ENCODE assay signal across 13 cellular contexts in genomic region chr12:115155665-115156645, GRCh38.
DNase-seq lines count a peak whose midpoint lies in the region; TF ChIP-seq lines count a peak whose summit lies in the region.
"Had no signal": no experiment of that assay in that cellular context is flagged by ENCODE, and none has a peak within 500 bp of the region (broad histone marks: within the 10 kb centered on the region; RNA-seq: fewer than 3 reads in every experiment).

No MANE protein-coding gene starts in this region.

- no peak overlapping the region for H3K4me3 ChIP-seq in astrocyte of the cerebellum (ENCODE audit: low read depth, low read length)
- H3K4me3 ChIP-seq: BLaER1, mucosa of descending colon had no signal

- CTCF ChIA-PET in activated naive CD4-positive, alpha-beta T cell treated with anti-CD3 and anti-CD28 coated beads for 36 hours (lab: Charles Lee), result interaction anchor here (0.6 kb wide), 1 partner anchor 47 kb away, joined by 4 read pairs; no protein-coding TSS in a partner anchor

- H3K27ac Mint-ChIP-seq in activated naive CD4-positive, alpha-beta T cell treated with anti-CD3 and anti-CD28 coated beads for 36 hours, result no peak overlapping the region
- H3K27ac Mint-ChIP-seq: T-helper 17 cell had no signal

- H3K36me3 Mint-ChIP-seq in activated naive CD4-positive, alpha-beta T cell treated with anti-CD3 and anti-CD28 coated beads for 36 hours (ENCODE audit: low read depth), result no peaks in the 10 kb centered on the region

- intact Hi-C loops in activated naive CD4-positive, alpha-beta T cell treated with anti-CD3 and anti-CD28 coated beads for 36 hours (cut with micrococcal nuclease), result no loop called here
- intact Hi-C loops in posterior cingulate gyrus (cut with DNase I), result no loop called here

- peaks cover 6% of the 10 kb centered on the region for H3K9me3 Mint-ChIP-seq in activated naive CD4-positive, alpha-beta T cell treated with anti-CD3 and anti-CD28 coated beads for 36 hours

- in situ Hi-C loops in astrocyte of the cerebellum (cut with HindIII; ENCODE audit: low sequenced_read_pairs), result no loop called here

- no peak for TF ChIP-seq CTCF in astrocyte of the cerebellum (IDR thresholded peaks at IDR 0.05; ENCODE audit: low read depth, low read length, missing control alignments)

- no peaks in the 10 kb centered on the region for H3K4me1 Mint-ChIP-seq in activated naive CD4-positive, alpha-beta T cell treated with anti-CD3 and anti-CD28 coated beads for 36 hours (ENCODE audit: low read depth)
- H3K4me1 Mint-ChIP-seq: T-helper 17 cell had no signal

- H3K27me3 Mint-ChIP-seq in activated naive CD4-positive, alpha-beta T cell treated with anti-CD3 and anti-CD28 coated beads for 36 hours (ENCODE audit: low read depth), result no peaks in the 10 kb centered on the region
- H3K27me3 Mint-ChIP-seq: T-helper 17 cell had no signal

- peak; percentile 47 for DNase-seq in AG08396 (ENCODE audit: low spot score)
- DNase-seq in HS-5 (ENCODE audit: low read depth), result peak; percentile 98
- peak; percentile 88 for DNase-seq in astrocyte of the cerebellum (ENCODE audit: low read depth)
- peak; percentile 98 for DNase-seq in islet precursor cell
- no peak for DNase-seq in activated naive CD4-positive, alpha-beta T cell treated with anti-CD3 and anti-CD28 coated beads for 36 hours
- no peak for DNase-seq in GM19238 (ENCODE audit: insufficient read length, low spot score)
- no peak for DNase-seq in ureter (ENCODE audit: low spot score)
- DNase-seq in posterior cingulate gyrus, result no peak
- DNase-seq: activated naive CD4-positive, alpha-beta T cell treated with anti-CD3 and anti-CD28 coated beads, Interleukin-2, amount 50 U/mL, for 16 hours; mucosa of descending colon; NCI-H2029; T-helper 17 cell had no signal

- no peak overlapping the region for H3K4me3 Mint-ChIP-seq in activated naive CD4-positive, alpha-beta T cell treated with anti-CD3 and anti-CD28 coated beads for 36 hours
- H3K4me3 Mint-ChIP-seq: T-helper 17 cell had no signal

Comparison
In these comparisons a context has a peak if more than half of its experiments do, and no peak if none do; other contexts are left out.
1. DNase-seq: peak in AG08396 (single experiment), HS-5 (single experiment), astrocyte of the cerebellum (single experiment) and islet precursor cell (single experiment); none in activated naive CD4-positive, alpha-beta T cell treated with anti-CD3 and anti-CD28 coated beads for 36 hours (single experiment), GM19238 (single experiment), ureter (single experiment) and posterior cingulate gyrus (0 of 10).